Comparison of ENCODE assay signal across 10 cellular contexts in genomic region chr13:50410921-50411712, GRCh38.
DNase-seq lines count a peak whose midpoint lies in the region; ATAC-seq and TF ChIP-seq lines count a peak whose summit lies in the region.
"Had no signal": no experiment of that assay in that cellular context is flagged by ENCODE, and none has a peak within 500 bp of the region (broad histone marks: within the 10 kb centered on the region; RNA-seq: fewer than 3 reads in every experiment).

No MANE protein-coding gene starts in this region.

- H3K4me1 Mint-ChIP-seq in activated T-helper 1 cell treated with anti-CD3 and anti-CD28 coated beads, Interleukin-12 subunit alpha, Interleukin-12 subunit beta, Interleukin-2, Interleukin-4 antibody, amounts not matched to agents 30 ng/mL and 10 ng/mL and 1 ng/mL, durations not matched to agents 14 hours and 24 hours and 36 hours (ENCODE audit: low read depth): peaks cover 5% of the 10 kb centered on the region

- H3K27ac Mint-ChIP-seq in activated T-helper 1 cell treated with anti-CD3 and anti-CD28 coated beads, Interleukin-12 subunit alpha, Interleukin-12 subunit beta, Interleukin-2, Interleukin-4 antibody, amounts not matched to agents 30 ng/mL and 10 ng/mL and 1 ng/mL, durations not matched to agents 14 hours and 24 hours and 36 hours: no peak overlapping the region

- POLR2A ChIA-PET in RWPE1 (lab: Yijun Ruan, JAX; ENCODE audit: low non-redundant PET): no interaction called here

- peak; percentile 87 to 92 (median 88) for ATAC-seq in psoas muscle
- no peak for ATAC-seq in HG03175 (IDR thresholded peaks at IDR 0.05; ENCODE audit: unreplicated experiment)
- ATAC-seq: left colon had no signal

- CTCF ChIA-PET in RWPE1 (lab: Yijun Ruan, JAX): interaction anchor here (0.5 to 1.0 kb wide), 3 partner anchors 32 to 308 kb away, joined by 3 to 5 read pairs (median 3); no protein-coding TSS in a partner anchor

- no peak overlapping the region for H3K4me3 Mint-ChIP-seq in activated T-helper 1 cell treated with anti-CD3 and anti-CD28 coated beads, Interleukin-12 subunit alpha, Interleukin-12 subunit beta, Interleukin-2, Interleukin-4 antibody, amounts not matched to agents 30 ng/mL and 10 ng/mL and 1 ng/mL, durations not matched to agents 14 hours and 24 hours and 36 hours

- H3K4me3 ChIP-seq in fibroblast of pulmonary artery (replicated peaks; ENCODE audit: low read depth, low read length) (no peak overlapping the region), psoas muscle (no peak overlapping the region)

- peaks cover 7% of the 10 kb centered on the region for H3K4me1 ChIP-seq in psoas muscle

- H3K27me3 ChIP-seq in psoas muscle (ENCODE audit: insufficient read depth in 3 of 3, low read length in 2 of 3): no peaks in the 10 kb centered on the region

- peaks cover 23% of the 10 kb centered on the region for H3K27me3 Mint-ChIP-seq in activated T-helper 1 cell treated with anti-CD3 and anti-CD28 coated beads, Interleukin-12 subunit alpha, Interleukin-12 subunit beta, Interleukin-2, Interleukin-4 antibody, amounts not matched to agents 30 ng/mL and 10 ng/mL and 1 ng/mL, durations not matched to agents 14 hours and 24 hours and 36 hours (ENCODE audit: insufficient read depth)

- H3K36me3 ChIP-seq in psoas muscle (ENCODE audit: insufficient read depth in 1 of 2, low read depth in 1 of 2): no peaks in the 10 kb centered on the region

- 64 to 83% (median 74%) methylated on average over 5 of the region's 5 CpGs for WGBS in psoas muscle, 3 donors

- H3K27ac ChIP-seq in RWPE1: peak overlapping the region; percentile 92
- H3K27ac ChIP-seq in psoas muscle: peak overlapping the region; percentile 54

- DNase-seq in H4 (ENCODE audit: low spot score) (peak; percentile 57), RWPE1 (ENCODE audit: low spot score) (peak; percentile 88), fibroblast of pulmonary artery (ENCODE audit: low read depth) (peak; percentile 75), psoas muscle (no peak), RPMI8226 (no peak), AML-193 (lab: John Stamatoyannopoulos, UW) (no peak)
- DNase-seq in activated T-helper 1 cell treated with anti-CD3 and anti-CD28 coated beads, Interleukin-12 subunit alpha, Interleukin-12 subunit beta, Interleukin-2, Interleukin-4 antibody, amounts not matched to agents 30 ng/mL and 10 ng/mL and 1 ng/mL, durations not matched to agents 14 hours and 24 hours and 36 hours (ENCODE audit: low spot score): no peak
- DNase-seq: activated naive CD4-positive, alpha-beta T cell treated with anti-CD3 and anti-CD28 coated beads, Interleukin-2, amount 50 U/mL, for 16 hours; left colon had no signal

- no peaks in the 10 kb centered on the region for H3K36me3 Mint-ChIP-seq in activated T-helper 1 cell treated with anti-CD3 and anti-CD28 coated beads, Interleukin-12 subunit alpha, Interleukin-12 subunit beta, Interleukin-2, Interleukin-4 antibody, amounts not matched to agents 30 ng/mL and 10 ng/mL and 1 ng/mL, durations not matched to agents 14 hours and 24 hours and 36 hours (ENCODE audit: low read depth)

- no peaks in the 10 kb centered on the region for H3K9me3 ChIP-seq in psoas muscle

- peaks cover 11% of the 10 kb centered on the region for H3K9me3 Mint-ChIP-seq in activated T-helper 1 cell treated with anti-CD3 and anti-CD28 coated beads, Interleukin-12 subunit alpha, Interleukin-12 subunit beta, Interleukin-2, Interleukin-4 antibody, amounts not matched to agents 30 ng/mL and 10 ng/mL and 1 ng/mL, durations not matched to agents 14 hours and 24 hours and 36 hours

- intact Hi-C loops in psoas muscle (cut with DNase I): no loop called here
- intact Hi-C loops in activated T-helper 1 cell treated with anti-CD3 and anti-CD28 coated beads, Interleukin-12 subunit alpha, Interleukin-12 subunit beta, Interleukin-2, Interleukin-4 antibody, amounts not matched to agents 30 ng/mL and 10 ng/mL and 1 ng/mL, durations not matched to agents 14 hours and 24 hours and 36 hours (cut with micrococcal nuclease): no loop called here

- no peak for TF ChIP-seq CTCF in RWPE1 (conservative IDR thresholded peaks at IDR 0.05; ENCODE audit: low read depth)
- no peak for TF ChIP-seq CTCF in fibroblast of pulmonary artery (IDR thresholded peaks at IDR 0.05; ENCODE audit: low read length, missing control alignments)
- TF ChIP-seq CTCF in psoas muscle (IDR thresholded peaks at IDR 0.05): no peak

Comparison
In these comparisons a context has a peak if more than half of its experiments do, and no peak if none do; other contexts are left out.
1. DNase-seq: peak in H4 (single experiment), RWPE1 (single experiment) and fibroblast of pulmonary artery (single experiment); none in psoas muscle (0 of 2), RPMI8226 (single experiment), AML-193 (0 of 2) and activated T-helper 1 cell treated with anti-CD3 and anti-CD28 coated beads, Interleukin-12 subunit alpha, Interleukin-12 subunit beta, Interleukin-2, Interleukin-4 antibody, amounts not matched to agents 30 ng/mL and 10 ng/mL and 1 ng/mL, durations not matched to agents 14 hours and 24 hours and 36 hours (single experiment).